16 cellular contexts compared by ENCODE assay signal in the genomic region with DNA sequence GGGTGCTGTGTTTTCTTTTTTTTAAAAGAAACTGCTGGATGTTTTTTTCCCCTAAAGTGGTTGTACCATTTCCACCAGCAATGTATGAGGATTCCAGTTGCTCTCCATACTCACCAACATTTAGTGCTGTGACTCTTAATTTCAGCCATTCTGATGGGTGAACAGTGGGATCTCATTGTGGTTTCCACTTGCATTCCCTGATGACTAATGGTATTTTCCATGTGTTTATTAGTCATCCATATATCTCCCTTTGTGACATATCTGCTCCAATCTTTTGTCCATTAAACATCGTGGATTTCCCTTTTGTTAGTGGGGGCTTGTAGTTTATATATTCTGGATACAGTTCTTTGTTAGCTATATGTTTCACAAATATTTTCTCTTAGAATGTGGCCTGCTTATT.
DNase-seq lines count a peak whose midpoint lies in the region; ATAC-seq, FAIRE-seq and TF ChIP-seq lines count a peak whose summit lies in the region.
"Had no signal": no experiment of that assay in that cellular context is flagged by ENCODE, and none has a peak within 500 bp of the region (broad histone marks: within the 10 kb centered on the region; RNA-seq: fewer than 3 reads in every experiment).

No MANE protein-coding gene starts in this region.

- peak; percentile 78 for ATAC-seq in HCT116
- no peak for ATAC-seq in GM19324 (IDR thresholded peaks at IDR 0.05; ENCODE audit: low FRiP score, unreplicated experiment)

- H3K27me3 ChIP-seq in HCT116 (ENCODE audit: insufficient read depth, low read length) = no peaks in the 10 kb centered on the region
- H3K27me3 ChIP-seq in small intestine (ENCODE audit: control insufficient read depth in 2 of 2, insufficient read depth in 2 of 2, low read length in 2 of 2) = peaks cover 0 to 4% of the 10 kb centered on the region in 2 donors
- H3K27me3 ChIP-seq: SJSA1, tibial nerve had no signal

- no peaks in the 10 kb centered on the region for H3K79me2 ChIP-seq in HCT116 (ENCODE audit: insufficient read depth, low read length)

- H3K27ac ChIP-seq in HCT116 (ENCODE audit: low read depth, low read length) (no peak overlapping the region), small intestine (ENCODE audit: low read depth in 1 of 2, low read length in 1 of 2) (no peak overlapping the region)
- H3K27ac ChIP-seq: esophagus squamous epithelium, SJSA1, tibial nerve had no signal

- FAIRE-seq in small intestine (lab: Jason Lieb, UNC) = no peak
- FAIRE-seq in D721Med (lab: Jason Lieb, UNC) = no peak
- FAIRE-seq: GM12891 had no signal

- no peaks in the 10 kb centered on the region for H4K20me1 ChIP-seq in HCT116 (ENCODE audit: insufficient read depth)

- no peak overlapping the region for H2AFZ ChIP-seq in HCT116 (ENCODE audit: low read depth, low read length, poor library complexity, severe bottlenecking)

- H3K4me1 ChIP-seq in HCT116 (ENCODE audit: control insufficient read depth in 1 of 2, insufficient read depth in 2 of 2, low read length in 2 of 2) (peaks cover 5 to 11% of the 10 kb centered on the region in 2 experiments), small intestine (ENCODE audit: control insufficient read depth in 2 of 2, insufficient read depth in 1 of 2, low read depth in 1 of 2, low read length in 1 of 2) (no peaks in the 10 kb centered on the region)
- H3K4me1 ChIP-seq: esophagus squamous epithelium, SJSA1 had no signal

- DNase-seq in A172 (ENCODE audit: low spot score) (peak; percentile 81), HCT116 (ENCODE audit: low read depth, low spot score) (peak; percentile 51), amniotic stem cell (lab: John Stamatoyannopoulos, UW) (peak; percentile 13), foreskin fibroblast (peak; percentile 41 to 68), NCI-H69 (lab: John Stamatoyannopoulos, UW) (no peak), small intestine (no peak), D721Med (ENCODE audit: insufficient read length, low spot score) (no peak)
- DNase-seq: activated naive CD4-positive, alpha-beta T cell; DMS79; esophagus squamous epithelium; NCI-H2029; nucleus accumbens had no signal

- CTCF ChIA-PET in HCT116 (lab: Charles Lee) = no interaction called here

- TF ChIP-seq RAD21 in HCT116 (IDR thresholded peaks at IDR 0.05; ENCODE audit: low read depth) = no peak

- BruUV-seq in HCT116 (replicated peaks; lab: Mats Ljungman, UMichigan) = no TSS peak

- H3K4me3 ChIP-seq in HCT116 (replicated peaks in 1 of 2; ENCODE audit: low read depth in 1 of 2, low read length in 2 of 2) (no peak overlapping the region), foreskin fibroblast (ENCODE audit: low read depth in 1 of 2, low read length in 2 of 2) (no peak overlapping the region), small intestine (ENCODE audit: low read depth in 1 of 2, low read length in 2 of 2) (no peak overlapping the region)
- H3K4me3 ChIP-seq: esophagus squamous epithelium, SJSA1, tibial nerve had no signal

- H3K36me3 ChIP-seq in HCT116 (ENCODE audit: control insufficient read depth in 1 of 2, insufficient read depth in 2 of 2, low read length in 2 of 2) = no peaks in the 10 kb centered on the region
- no peaks in the 10 kb centered on the region for H3K36me3 ChIP-seq in small intestine (ENCODE audit: control insufficient read depth in 2 of 2, insufficient read depth in 2 of 2, low read length in 2 of 2)
- H3K36me3 ChIP-seq: esophagus squamous epithelium, SJSA1, tibial nerve had no signal

- H3K9ac ChIP-seq in HCT116 (ENCODE audit: low read length) = no peak overlapping the region

- no peak for TF ChIP-seq POLR2A in HCT116 (IDR thresholded peaks at IDR 0.05; ENCODE audit: borderline replicate concordance, extremely low read depth, insufficient read depth, insufficient read length)

- H3K9me2 ChIP-seq in HCT116 (ENCODE audit: insufficient read depth) = no peaks in the 10 kb centered on the region

- TF ChIP-seq CTCF in HCT116 (IDR thresholded peaks at IDR 0.05 in 2 of 3, conservative IDR thresholded peaks at IDR 0.05 in 1 of 3; ENCODE audit: borderline replicate concordance in 1 of 3, insufficient read depth in 1 of 3, low read depth in 2 of 3, low read length in 2 of 3) (no peak), foreskin fibroblast (IDR thresholded peaks at IDR 0.05; ENCODE audit: low read depth, low read length) (no peak), D721Med (IDR thresholded peaks at IDR 0.05; ENCODE audit: insufficient read depth, missing control alignments) (no peak)

- POLR2A ChIA-PET in HCT116 (lab: Charles Lee) = no interaction called here

- WGBS in small intestine, 3 donors = 74 to 83% (median 74%) methylated on average over 1 of the region's 1 CpG

- intact Hi-C loops in HCT116 (cut with micrococcal nuclease) = no loop called here

- peak overlapping the region; percentile 41 for H3K4me2 ChIP-seq in HCT116 (ENCODE audit: low read length)

- RAD21 ChIA-PET in HCT116 (lab: Charles Lee; ENCODE audit: low non-redundant PET in 1 of 2, low total read pairs in 2 of 2, uncharacterized antibody in 2 of 2, unreplicated experiment in 2 of 2) = no interaction called here

- H3K9me3 ChIP-seq in HCT116 (ENCODE audit: control insufficient read depth in 1 of 2, insufficient read depth in 1 of 2, low read depth in 1 of 2, low read length in 2 of 2) (no peaks in the 10 kb centered on the region; a peak in 1 of 4 replicates), small intestine (ENCODE audit: control insufficient read depth, low read depth) (no peaks in the 10 kb centered on the region)
- H3K9me3 ChIP-seq: esophagus squamous epithelium, SJSA1 had no signal

TF ChIP-seq in HCT116, 20 proteins besides CTCF, POLR2A, EP300 and RAD21:
- TF ChIP-seq, protein P1, sequence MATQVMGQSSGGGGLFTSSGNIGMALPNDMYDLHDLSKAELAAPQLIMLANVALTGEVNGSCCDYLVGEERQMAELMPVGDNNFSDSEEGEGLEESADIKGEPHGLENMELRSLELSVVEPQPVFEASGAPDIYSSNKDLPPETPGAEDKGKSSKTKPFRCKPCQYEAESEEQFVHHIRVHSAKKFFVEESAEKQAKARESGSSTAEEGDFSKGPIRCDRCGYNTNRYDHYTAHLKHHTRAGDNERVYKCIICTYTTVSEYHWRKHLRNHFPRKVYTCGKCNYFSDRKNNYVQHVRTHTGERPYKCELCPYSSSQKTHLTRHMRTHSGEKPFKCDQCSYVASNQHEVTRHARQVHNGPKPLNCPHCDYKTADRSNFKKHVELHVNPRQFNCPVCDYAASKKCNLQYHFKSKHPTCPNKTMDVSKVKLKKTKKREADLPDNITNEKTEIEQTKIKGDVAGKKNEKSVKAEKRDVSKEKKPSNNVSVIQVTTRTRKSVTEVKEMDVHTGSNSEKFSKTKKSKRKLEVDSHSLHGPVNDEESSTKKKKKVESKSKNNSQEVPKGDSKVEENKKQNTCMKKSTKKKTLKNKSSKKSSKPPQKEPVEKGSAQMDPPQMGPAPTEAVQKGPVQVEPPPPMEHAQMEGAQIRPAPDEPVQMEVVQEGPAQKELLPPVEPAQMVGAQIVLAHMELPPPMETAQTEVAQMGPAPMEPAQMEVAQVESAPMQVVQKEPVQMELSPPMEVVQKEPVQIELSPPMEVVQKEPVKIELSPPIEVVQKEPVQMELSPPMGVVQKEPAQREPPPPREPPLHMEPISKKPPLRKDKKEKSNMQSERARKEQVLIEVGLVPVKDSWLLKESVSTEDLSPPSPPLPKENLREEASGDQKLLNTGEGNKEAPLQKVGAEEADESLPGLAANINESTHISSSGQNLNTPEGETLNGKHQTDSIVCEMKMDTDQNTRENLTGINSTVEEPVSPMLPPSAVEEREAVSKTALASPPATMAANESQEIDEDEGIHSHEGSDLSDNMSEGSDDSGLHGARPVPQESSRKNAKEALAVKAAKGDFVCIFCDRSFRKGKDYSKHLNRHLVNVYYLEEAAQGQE (IDR thresholded peaks at IDR 0.05; ENCODE audit: low read depth) = no peak
- TF ChIP-seq, protein P2, sequence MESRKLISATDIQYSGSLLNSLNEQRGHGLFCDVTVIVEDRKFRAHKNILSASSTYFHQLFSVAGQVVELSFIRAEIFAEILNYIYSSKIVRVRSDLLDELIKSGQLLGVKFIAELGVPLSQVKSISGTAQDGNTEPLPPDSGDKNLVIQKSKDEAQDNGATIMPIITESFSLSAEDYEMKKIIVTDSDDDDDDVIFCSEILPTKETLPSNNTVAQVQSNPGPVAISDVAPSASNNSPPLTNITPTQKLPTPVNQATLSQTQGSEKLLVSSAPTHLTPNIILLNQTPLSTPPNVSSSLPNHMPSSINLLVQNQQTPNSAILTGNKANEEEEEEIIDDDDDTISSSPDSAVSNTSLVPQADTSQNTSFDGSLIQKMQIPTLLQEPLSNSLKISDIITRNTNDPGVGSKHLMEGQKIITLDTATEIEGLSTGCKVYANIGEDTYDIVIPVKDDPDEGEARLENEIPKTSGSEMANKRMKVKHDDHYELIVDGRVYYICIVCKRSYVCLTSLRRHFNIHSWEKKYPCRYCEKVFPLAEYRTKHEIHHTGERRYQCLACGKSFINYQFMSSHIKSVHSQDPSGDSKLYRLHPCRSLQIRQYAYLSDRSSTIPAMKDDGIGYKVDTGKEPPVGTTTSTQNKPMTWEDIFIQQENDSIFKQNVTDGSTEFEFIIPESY (IDR thresholded peaks at IDR 0.05; ENCODE audit: extremely low read depth, insufficient replicate concordance, low read length) = no peak
- TF ChIP-seq FOSL1 (IDR thresholded peaks at IDR 0.05; ENCODE audit: low read depth) = peak; percentile 94
- TF ChIP-seq, protein P3, sequence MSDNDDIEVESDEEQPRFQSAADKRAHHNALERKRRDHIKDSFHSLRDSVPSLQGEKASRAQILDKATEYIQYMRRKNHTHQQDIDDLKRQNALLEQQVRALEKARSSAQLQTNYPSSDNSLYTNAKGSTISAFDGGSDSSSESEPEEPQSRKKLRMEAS (IDR thresholded peaks at IDR 0.05) = peak; percentile 47
- TF ChIP-seq JUND (IDR thresholded peaks at IDR 0.05) = peak; percentile 91
- TF ChIP-seq, protein P4, sequence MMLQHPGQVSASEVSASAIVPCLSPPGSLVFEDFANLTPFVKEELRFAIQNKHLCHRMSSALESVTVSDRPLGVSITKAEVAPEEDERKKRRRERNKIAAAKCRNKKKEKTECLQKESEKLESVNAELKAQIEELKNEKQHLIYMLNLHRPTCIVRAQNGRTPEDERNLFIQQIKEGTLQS (IDR thresholded peaks at IDR 0.05) = no peak; the same call in 1 of the 2 replicates
- 0 out of 2 replicates have a peak, but pooled peaks have one; percentile 10 for TF ChIP-seq CEBPB (IDR thresholded peaks at IDR 0.05; ENCODE audit: low read depth)
- TF ChIP-seq SP1 (IDR thresholded peaks at IDR 0.05; ENCODE audit: low read depth) = peak; percentile 80
- TF ChIP-seq EGR1 (IDR thresholded peaks at IDR 0.05; ENCODE audit: low read depth) = peak; percentile 34; the same call in 1 of the 2 replicates
- TF ChIP-seq CBX3 (IDR thresholded peaks at IDR 0.05; ENCODE audit: low read depth) = peak; percentile 72; the same call in 1 of the 2 replicates
- 0 out of 2 replicates have a peak, but pooled peaks have one; percentile 41 for TF ChIP-seq SRF (IDR thresholded peaks at IDR 0.05; ENCODE audit: low read depth)

Comparison
In these comparisons a context has a peak if more than half of its experiments do, and no peak if none do; other contexts are left out.
1. DNase-seq: peak in A172 (single experiment), HCT116 (single experiment), amniotic stem cell (single experiment) and foreskin fibroblast (2 of 2); none in NCI-H69 (single experiment), small intestine (single experiment) and D721Med (single experiment).